In the genomic region with DNA sequence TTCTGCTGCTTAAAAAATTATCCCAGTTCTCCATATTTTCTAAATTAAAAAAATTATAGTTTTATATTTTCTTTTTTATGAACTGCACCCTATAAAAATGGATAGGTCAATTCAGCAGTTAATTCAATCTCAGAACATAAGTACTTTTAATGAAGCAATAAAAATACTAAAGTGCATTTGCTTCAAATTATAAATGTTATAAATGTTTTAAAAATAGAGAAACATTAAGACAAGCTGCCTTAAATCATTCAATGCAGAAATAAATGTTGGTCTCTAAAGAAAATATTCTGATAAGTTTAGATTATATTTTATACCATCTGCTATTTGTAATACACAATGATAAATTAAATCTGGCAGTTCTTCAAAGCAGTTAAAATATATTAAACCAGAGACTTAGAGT, we compare ENCODE assay signal across 20 cellular contexts.
DNase-seq lines count a peak whose midpoint lies in the region; ATAC-seq, FAIRE-seq and TF ChIP-seq lines count a peak whose summit lies in the region.
"Had no signal": no experiment of that assay in that cellular context is flagged by ENCODE, and none has a peak within 500 bp of the region (broad histone marks: within the 10 kb centered on the region; RNA-seq: fewer than 3 reads in every experiment).

No MANE protein-coding gene starts in this region.

- no peaks in the 10 kb centered on the region for H3F3A ChIP-seq in SK-N-SH (replicated peaks; ENCODE audit: insufficient read depth)

- H3K4me3 ChIP-seq in SK-N-SH (ENCODE audit: low read depth in 2 of 2, low read length in 1 of 2): no peak overlapping the region
- H3K4me3 ChIP-seq in small intestine (ENCODE audit: low read depth in 1 of 2, low read length in 2 of 2): no peak overlapping the region
- H3K4me3 ChIP-seq: A549, GM23248 had no signal

- no peaks in the 10 kb centered on the region for H3K9me2 ChIP-seq in SK-N-SH

- POLR2A ChIA-PET in SK-N-SH (lab: Yijun Ruan, JAX): no interaction called here

- H3K36me3 ChIP-seq in SK-N-SH (replicated peaks in 1 of 2; ENCODE audit: control insufficient read depth in 1 of 2, insufficient read depth in 2 of 2, low read length in 1 of 2) (peaks cover 0 to 10% of the 10 kb centered on the region in 2 experiments), small intestine (ENCODE audit: control insufficient read depth in 2 of 2, insufficient read depth in 2 of 2, low read length in 2 of 2) (no peaks in the 10 kb centered on the region)

- H3K4me1 ChIP-seq in SK-N-SH (ENCODE audit: control insufficient read depth in 1 of 2, insufficient read depth in 2 of 2, low read depth in 1 of 2, low read length in 1 of 2) (no peaks in the 10 kb centered on the region), small intestine (ENCODE audit: control insufficient read depth in 2 of 2, insufficient read depth in 1 of 2, low read depth in 1 of 2, low read length in 1 of 2) (no peaks in the 10 kb centered on the region)
- H3K4me1 ChIP-seq: A549 had no signal

- ATAC-seq in SK-N-SH treated with all-trans-retinoic acid at 6 μM for 48 hours: no peak
- ATAC-seq: A549 had no signal

- no peaks in the 10 kb centered on the region for H4K20me1 ChIP-seq in SK-N-SH (ENCODE audit: insufficient read depth)

- no peak for DNase-seq in SK-N-SH
- no peak for DNase-seq in small intestine
- DNase-seq in NCI-H1105 (lab: John Stamatoyannopoulos, UW): no peak
- no peak for DNase-seq in AG08396 (ENCODE audit: low spot score)
- DNase-seq: ACHN; C1 segment of cervical spinal cord; Calu3; CD4-positive, alpha-beta memory T cell; COR-L47; DMS53; DMS79 treated with DMSO at 0.1 percent for 48 hours; GM23248; H7; HCEC 1CT had no signal

- no peak for TF ChIP-seq EP300 in SK-N-SH (IDR thresholded peaks at IDR 0.05; ENCODE audit: borderline replicate concordance in 1 of 2, low read depth in 1 of 2, low read length in 1 of 2)

- H3K79me2 ChIP-seq in SK-N-SH (ENCODE audit: insufficient read depth): no peaks in the 10 kb centered on the region

- H3K27ac ChIP-seq in SK-N-SH (ENCODE audit: low read depth in 2 of 2, low read length in 1 of 2): no peak overlapping the region
- H3K27ac ChIP-seq in small intestine (ENCODE audit: low read depth in 1 of 2, low read length in 1 of 2): no peak overlapping the region
- H3K27ac ChIP-seq: 22Rv1, A549, GM23248 had no signal

- no peak overlapping the region for H3K4me2 ChIP-seq in SK-N-SH
- H3K4me2 ChIP-seq: A549 had no signal

- CTCF ChIA-PET in SK-N-SH (lab: Yijun Ruan, JAX): interaction anchor here (1.8 kb wide), 1 partner anchor 9 kb away, joined by 4 read pairs; no protein-coding TSS in a partner anchor

- TF ChIP-seq CTCF in SK-N-SH (IDR thresholded peaks at IDR 0.05): no peak

- no peaks in the 10 kb centered on the region for H3K27me3 ChIP-seq in SK-N-SH (ENCODE audit: insufficient read depth)
- H3K27me3 ChIP-seq in small intestine (ENCODE audit: control insufficient read depth in 2 of 2, insufficient read depth in 2 of 2, low read length in 2 of 2): no peaks in the 10 kb centered on the region

- peak; percentile 79 for FAIRE-seq in islet of Langerhans (lab: Jason Lieb, UNC)
- peak; percentile 33 for FAIRE-seq in small intestine (lab: Jason Lieb, UNC)
- FAIRE-seq: A549, GM12892, H1 had no signal

- H3K9me3 ChIP-seq in SK-N-SH: no peaks in the 10 kb centered on the region
- H3K9me3 ChIP-seq in small intestine (ENCODE audit: control insufficient read depth, low read depth): no peaks in the 10 kb centered on the region
- H3K9me3 ChIP-seq: A549 had no signal

- no peak overlapping the region for H3K9ac ChIP-seq in SK-N-SH
- H3K9ac ChIP-seq: GM23248 had no signal

- no peak for TF ChIP-seq RAD21 in SK-N-SH (IDR thresholded peaks at IDR 0.05; ENCODE audit: low read length)

- H2AFZ ChIP-seq in SK-N-SH (ENCODE audit: low read depth): no peak overlapping the region
- H2AFZ ChIP-seq: GM23248 had no signal

TF ChIP-seq in SK-N-SH treated with all-trans-retinoic acid at 6 μM for 48 hours, 23 proteins besides CTCF, POLR2A, EP300 and RAD21:
- TF ChIP-seq GLIS3 (CRISPR knock-in tag; IDR thresholded peaks at IDR 0.05) (no peak), ARNTL (CRISPR knock-in tag; IDR thresholded peaks at IDR 0.05; ENCODE audit: borderline replicate concordance, low read depth) (no peak), ISL1 (CRISPR knock-in tag; IDR thresholded peaks at IDR 0.05) (peak; percentile 92), TCF4 (CRISPR knock-in tag; IDR thresholded peaks at IDR 0.05; ENCODE audit: borderline replicate concordance) (peak; percentile 39; the same call in 1 of the 2 replicates)

TF ChIP-seq in SK-N-SH, 30 proteins besides CTCF, POLR2A, EP300 and RAD21:
- no peak for TF ChIP-seq GABPA (IDR thresholded peaks at IDR 0.05; ENCODE audit: low read depth)
- no peak for TF ChIP-seq YY1 (IDR thresholded peaks at IDR 0.05; ENCODE audit: low read depth)
